ENCODE assay signal across 1 cellular context in the genomic region with DNA sequence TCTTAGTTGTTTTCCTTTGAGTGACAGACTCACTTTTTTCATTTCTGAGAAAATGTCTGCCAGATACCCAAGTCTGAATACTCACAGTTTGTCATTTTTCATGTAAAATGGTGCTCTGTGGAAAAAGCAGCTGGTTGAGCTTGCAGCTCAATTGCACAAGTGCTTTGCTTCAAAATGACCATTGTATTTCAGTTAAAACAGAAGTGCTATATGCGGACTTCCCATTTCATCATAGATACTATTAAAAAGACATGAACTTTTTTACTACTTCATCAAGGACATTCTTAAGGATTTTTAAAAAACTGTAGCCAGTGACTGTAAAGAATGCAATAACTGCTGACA.
TF ChIP-seq lines count a peak whose summit lies in the region.

No MANE protein-coding gene starts in this region.

TF ChIP-seq in HepG2, 621 proteins besides CTCF, POLR2A, EP300 and RAD21 (continued from another document):
- TF ChIP-seq, protein P1, sequence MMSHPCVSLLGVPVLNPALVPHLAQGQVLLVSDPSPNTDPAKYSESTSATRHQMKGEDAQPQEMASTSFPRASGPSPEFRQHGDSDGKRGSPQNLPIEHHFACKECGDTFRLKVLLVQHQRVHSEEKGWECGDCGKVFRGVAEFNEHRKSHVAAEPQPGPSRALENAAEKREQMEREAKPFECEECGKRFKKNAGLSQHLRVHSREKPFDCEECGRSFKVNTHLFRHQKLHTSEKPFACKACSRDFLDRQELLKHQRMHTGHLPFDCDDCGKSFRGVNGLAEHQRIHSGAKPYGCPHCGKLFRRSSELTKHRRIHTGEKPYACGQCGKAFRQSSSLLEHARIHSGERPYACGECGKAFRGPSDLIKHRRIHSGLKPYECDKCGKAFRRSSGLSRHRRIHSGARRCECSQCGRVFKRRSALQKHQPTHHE (CRISPR knock-in tag; IDR thresholded peaks at IDR 0.05; ENCODE audit: borderline replicate concordance), result no peak
- TF ChIP-seq ZFY (CRISPR knock-in tag; IDR thresholded peaks at IDR 0.05) (no peak), POGZ (CRISPR knock-in tag; IDR thresholded peaks at IDR 0.05) (no peak), ZNF136 (CRISPR knock-in tag; IDR thresholded peaks at IDR 0.05; ENCODE audit: low read depth) (no peak), ZSCAN21 (CRISPR knock-in tag; IDR thresholded peaks at IDR 0.05; ENCODE audit: borderline replicate concordance) (no peak)
